8 cellular contexts compared by ENCODE assay signal in the genomic region with DNA sequence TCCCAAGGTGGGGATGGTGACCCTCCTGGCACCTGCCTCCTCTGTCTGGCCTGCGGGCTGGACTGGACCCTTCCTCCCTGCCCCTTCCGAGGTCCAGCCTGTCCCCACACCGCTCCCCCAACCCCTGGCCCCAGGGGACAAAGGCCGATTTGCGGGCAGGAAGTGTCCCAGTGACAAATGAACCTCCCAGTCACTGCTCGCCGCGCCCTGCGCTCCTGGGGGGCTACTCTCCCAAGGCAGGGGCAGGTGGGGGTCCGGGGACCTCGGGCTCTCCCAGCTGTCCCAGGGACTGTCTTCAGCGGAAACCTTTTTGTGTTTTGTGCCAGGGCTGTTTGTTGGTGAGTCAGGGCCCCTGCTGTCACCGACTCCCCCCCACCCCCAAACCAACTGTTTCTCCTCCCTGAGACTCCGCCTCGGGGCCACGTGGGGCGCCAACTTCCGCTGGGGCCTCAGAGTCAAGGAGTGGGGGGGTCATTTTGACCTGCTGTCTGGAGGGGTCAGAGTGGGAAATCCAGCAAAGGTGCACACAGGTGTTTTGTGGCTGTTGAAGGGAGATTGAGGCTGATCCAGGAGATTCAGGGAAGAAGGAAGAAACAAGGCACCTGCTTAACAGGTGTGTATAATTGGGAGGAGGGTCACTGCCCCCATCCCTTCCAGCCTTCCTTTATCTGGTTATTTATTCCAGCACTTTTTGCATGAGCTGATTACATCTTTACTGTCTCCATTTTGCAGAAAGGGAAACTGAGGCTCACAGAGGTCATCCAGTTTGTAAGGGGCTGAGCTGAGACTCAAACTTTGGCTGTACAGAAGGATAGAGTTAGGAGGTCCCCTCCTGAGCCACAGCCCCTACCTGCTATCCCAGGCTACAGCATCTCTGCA.
A peak's percentile ranks its signal among the peaks of the same experiment; 100 is the strongest.
DNase-seq lines count a peak whose midpoint lies in the region; ATAC-seq and TF ChIP-seq lines count a peak whose summit lies in the region.

No MANE protein-coding gene starts in this region.

- peak overlapping the region; percentile 37 for H3K9ac ChIP-seq in iPS-15b (ENCODE audit: low read depth, low read length)

- H3K9me3 ChIP-seq in iPS-15b (ENCODE audit: control insufficient read depth, insufficient read depth, low read length), result no peaks in the 10 kb centered on the region

- ATAC-seq in GM21737 (IDR thresholded peaks at IDR 0.05; ENCODE audit: unreplicated experiment), result no peak
- ATAC-seq in GM21825 (IDR thresholded peaks at IDR 0.05; ENCODE audit: unreplicated experiment), result no peak

- peaks cover 15% of the 10 kb centered on the region for H3K4me1 ChIP-seq in iPS-15b (ENCODE audit: control insufficient read depth, insufficient read depth, low read length)

- no peak for TF ChIP-seq CTCF in GM12865 (IDR thresholded peaks at IDR 0.05; ENCODE audit: insufficient read depth, low read depth, low read length, missing control alignments)

- no peaks in the 10 kb centered on the region for H3K27me3 ChIP-seq in iPS-15b (ENCODE audit: control insufficient read depth, insufficient read depth, low read length)

- H3K4me3 ChIP-seq in GM12865 (ENCODE audit: low read depth, low read length), result peak overlapping the region; percentile 88
- peak overlapping the region; percentile 60 for H3K4me3 ChIP-seq in iPS-15b (ENCODE audit: low read depth, low read length)
- H3K4me3 ChIP-seq in skin epidermis, result peak overlapping the region; percentile 54 to 84 (median 79)

- peak overlapping the region; percentile 28 to 84 (median 66) for H3K27ac ChIP-seq in skin epidermis

- DNase-seq in GM12865 (ENCODE audit: low read depth) (peak; percentile 80), HK-2 (ENCODE audit: unreplicated experiment) (peak; percentile 57), T-helper 2 cell (peak in 4 of 5 experiments; percentile 27 to 80 (median 41)), amygdala (lab: John Stamatoyannopoulos, UW) (peak in 40 of 56 donors; percentile 3 to 61 (median 23))

- no peaks in the 10 kb centered on the region for H3K36me3 ChIP-seq in iPS-15b (ENCODE audit: control insufficient read depth, insufficient read depth, low read length)

Comparison
In these comparisons a context has a peak if more than half of its experiments do, and no peak if none do; other contexts are left out.
1. DNase-seq: peak in every context shown above with its lines; median percentile 80 in GM12865; 57 in HK-2; 41 in T-helper 2 cell; 23 in amygdala.